ENCODE assay signal across 16 cellular contexts in genomic region chr16:84283314-84284167, GRCh38. TPM values are rescaled to one million over a fixed set of nuclear protein-coding genes. Genes with fewer than 3 reads are reported as not detected.
DNase-seq lines count a peak whose midpoint lies in the region; ATAC-seq, FAIRE-seq and TF ChIP-seq lines count a peak whose summit lies in the region.
"Had no signal": no experiment of that assay in that cellular context is flagged by ENCODE, and none has a peak within 500 bp of the region (broad histone marks: within the 10 kb centered on the region; RNA-seq: fewer than 3 reads in every experiment).

No MANE protein-coding gene starts in this region.

- BruUV-seq in K562 (replicated peaks; lab: Mats Ljungman, UMichigan) = no TSS peak

- H3K27me3 ChIP-seq in K562 (ENCODE audit: control insufficient read depth in 2 of 2, insufficient read depth in 2 of 2, low read length in 2 of 2) = peaks cover 83 to 94% of the 10 kb centered on the region in 2 experiments
- H3K27me3 ChIP-seq in iPS-20b (ENCODE audit: insufficient read depth, low read length) = no peaks in the 10 kb centered on the region
- H3K27me3 ChIP-seq in Karpas-422 (ENCODE audit: low read length) = no peaks in the 10 kb centered on the region
- H3K27me3 ChIP-seq: SJSA1 had no signal

- no peaks in the 10 kb centered on the region for H3K36me3 ChIP-seq in K562 (ENCODE audit: control insufficient read depth, insufficient read depth, low read length)
- no peaks in the 10 kb centered on the region for H3K36me3 ChIP-seq in iPS-20b (ENCODE audit: insufficient read depth, low read depth, low read length)
- no peaks in the 10 kb centered on the region for H3K36me3 ChIP-seq in Karpas-422 (ENCODE audit: insufficient read depth, low read length)
- H3K36me3 ChIP-seq: SJSA1 had no signal

- H3K79me2 ChIP-seq in K562 (ENCODE audit: control insufficient read depth, insufficient read depth, low read length) = no peaks in the 10 kb centered on the region
- no peaks in the 10 kb centered on the region for H3K79me2 ChIP-seq in Karpas-422 (ENCODE audit: low read length)

- H4K20me1 ChIP-seq in K562 (replicated peaks; ENCODE audit: control insufficient read depth, insufficient read depth, low read length) (peaks cover 15% of the 10 kb centered on the region), Karpas-422 (ENCODE audit: insufficient read depth, low read depth, low read length) (no peaks in the 10 kb centered on the region)

- no peak for ATAC-seq in K562
- no peak for ATAC-seq in activated CD8-positive, alpha-beta T cell treated with anti-CD3 and anti-CD28 coated beads for 36 hours
- no peak for ATAC-seq in HG02623 (IDR thresholded peaks at IDR 0.05; ENCODE audit: unreplicated experiment)
- ATAC-seq: activated CD8-positive, alpha-beta T cell treated with anti-CD3 and anti-CD28 coated beads, Interleukin-2, amount 10 ng/mL, durations not matched to agents 7 days and 5 days had no signal

- no peak for TF ChIP-seq RAD21 in K562 (CRISPR knock-in tag; conservative IDR thresholded peaks at IDR 0.05 in 1 of 2, IDR thresholded peaks at IDR 0.05 in 1 of 2)

- POLR2A ChIA-PET in K562 (lab: Yijun Ruan, JAX) = interaction anchor here (0.7 kb wide), 2 partner anchors 91 to 116 kb away, joined by 5 read pairs; no protein-coding TSS in a partner anchor
- POLR2A ChIA-PET in activated CD8-positive, alpha-beta T cell treated with anti-CD3 and anti-CD28 coated beads for 36 hours (lab: Charles Lee) = interaction anchor here (0.7 kb wide), 1 partner anchor 683 kb away, joined by 3 read pairs; no protein-coding TSS in a partner anchor

- H3K4me1 ChIP-seq in K562 (replicated peaks in 1 of 2; ENCODE audit: control insufficient read depth in 2 of 2, insufficient read depth in 2 of 2, low read length in 2 of 2) = no peaks in the 10 kb centered on the region
- peaks cover 9% of the 10 kb centered on the region; the same call in 1 of the 2 replicates for H3K4me1 ChIP-seq in iPS-20b (ENCODE audit: insufficient read depth, low read length)
- H3K4me1 ChIP-seq in Karpas-422 (ENCODE audit: low read length) = no peaks in the 10 kb centered on the region
- H3K4me1 ChIP-seq: Caco-2 had no signal

- CTCF ChIA-PET in K562 (lab: Yijun Ruan, JAX; ENCODE audit: low intra/inter-chr PET ratio) = no interaction called here
- CTCF ChIA-PET in activated CD8-positive, alpha-beta T cell treated with anti-CD3 and anti-CD28 coated beads for 36 hours (lab: Charles Lee) = interaction anchor here (0.9 kb wide), 1 partner anchor 97 kb away, joined by 3 read pairs; the partner anchor contains the start of gene TAF1C

- no peaks in the 10 kb centered on the region for H3K9me2 ChIP-seq in Karpas-422 (replicated peaks; ENCODE audit: insufficient read depth, low read length)

- 7% methylated on average over 25 of the region's 25 CpGs for WGBS in K562 (ENCODE audit: insufficient coverage, low coverage, missing lambda C conversion rate)

- H3K4me2 ChIP-seq in K562 (ENCODE audit: insufficient read depth, low read length) (no peak overlapping the region), Karpas-422 (ENCODE audit: low read depth, low read length, poor library complexity, severe bottlenecking) (no peak overlapping the region)

- no peak overlapping the region for H3K27ac Mint-ChIP-seq in activated CD8-positive, alpha-beta T cell treated with anti-CD3 and anti-CD28 coated beads for 36 hours
- H3K27ac Mint-ChIP-seq: activated CD8-positive, alpha-beta T cell treated with anti-CD3 and anti-CD28 coated beads, Interleukin-2, amount 10 ng/mL, durations not matched to agents 7 days and 5 days had no signal

- H3K4me3 ChIP-seq in K562 (no peak overlapping the region), iPS-20b (ENCODE audit: low read length) (no peak overlapping the region; the same call in 1 of the 2 replicates), Karpas-422 (ENCODE audit: low read length) (no peak overlapping the region)
- H3K4me3 ChIP-seq: SJSA1 had no signal

- intact Hi-C loops in K562 (cut with micrococcal nuclease) = no loop called here
- intact Hi-C loops in activated CD8-positive, alpha-beta T cell treated with anti-CD3 and anti-CD28 coated beads for 36 hours (cut with micrococcal nuclease) = loop anchor here (10.0 kb wide), 1 partner anchor 201 kb away; no protein-coding TSS in a partner anchor

- no peak overlapping the region for H3K4me3 Mint-ChIP-seq in activated CD8-positive, alpha-beta T cell treated with anti-CD3 and anti-CD28 coated beads for 36 hours
- H3K4me3 Mint-ChIP-seq: activated CD8-positive, alpha-beta T cell treated with anti-CD3 and anti-CD28 coated beads, Interleukin-2, amount 10 ng/mL, durations not matched to agents 7 days and 5 days had no signal

- TF ChIP-seq CTCF in K562 (IDR thresholded peaks at IDR 0.05 in 2 of 3, conservative IDR thresholded peaks at IDR 0.05 in 1 of 3; ENCODE audit: insufficient read depth in 2 of 3, low read depth in 1 of 3, low read length in 3 of 3) = no peak
- TF ChIP-seq CTCF in activated CD8-positive, alpha-beta T cell treated with anti-CD3 and anti-CD28 coated beads for 36 hours (IDR thresholded peaks at IDR 0.05) = no peak

- TF ChIP-seq EP300 in K562 (IDR thresholded peaks at IDR 0.05; ENCODE audit: low read length) = no peak

- TF ChIP-seq POLR2A in K562 (conservative IDR thresholded peaks at IDR 0.05) = no peak

- no peaks in the 10 kb centered on the region for H3K4me1 Mint-ChIP-seq in activated CD8-positive, alpha-beta T cell treated with anti-CD3 and anti-CD28 coated beads for 36 hours (ENCODE audit: low read depth)

- in situ Hi-C loops in K562 (cut with MboI) = loop anchor here (5.0 kb wide), 1 partner anchor 194 kb away; no protein-coding TSS in a partner anchor

- H3K36me3 Mint-ChIP-seq in activated CD8-positive, alpha-beta T cell treated with anti-CD3 and anti-CD28 coated beads for 36 hours (ENCODE audit: low read depth) = no peaks in the 10 kb centered on the region

- DNase-seq in ELF-1 (ENCODE audit: low read depth, low spot score) (peak; percentile 49), K562 (ENCODE audit: extremely low read depth in 1 of 4, low spot score in 3 of 4) (no peak), retina (peak; percentile 46), Karpas-422 (no peak), pons (ENCODE audit: low spot score) (no peak)
- DNase-seq in activated CD8-positive, alpha-beta T cell treated with anti-CD3 and anti-CD28 coated beads for 36 hours = no peak
- DNase-seq: activated CD8-positive, alpha-beta T cell treated with anti-CD3 and anti-CD28 coated beads, Interleukin-2, amount 10 ng/mL, durations not matched to agents 7 days and 5 days; activated effector memory CD4-positive, alpha-beta T cell treated with Interleukin-2 at 50 U/mL for 16 hours; effector CD8-positive, alpha-beta T cell; foreskin melanocyte had no signal

- no peaks in the 10 kb centered on the region for H3K9me3 ChIP-seq in K562 (replicated peaks; ENCODE audit: control insufficient read depth, insufficient read depth, low read depth, low read length)
- H3K9me3 ChIP-seq in iPS-20b (ENCODE audit: insufficient read depth, low read depth, low read length) = no peaks in the 10 kb centered on the region
- H3K9me3 ChIP-seq in Karpas-422 (ENCODE audit: low read length) = no peaks in the 10 kb centered on the region
- H3K9me3 ChIP-seq: Caco-2, SJSA1 had no signal

- no peaks in the 10 kb centered on the region for H3K9me1 ChIP-seq in K562 (ENCODE audit: control insufficient read depth, insufficient read depth, low read length)

- FAIRE-seq in K562 (lab: Jason Lieb, UNC) = no peak

- H3K9me3 Mint-ChIP-seq in activated CD8-positive, alpha-beta T cell treated with anti-CD3 and anti-CD28 coated beads for 36 hours = no peaks in the 10 kb centered on the region

- H3K27ac ChIP-seq in K562 (ENCODE audit: extremely low read depth, low read depth, low read length) (no peak overlapping the region), iPS-20b (ENCODE audit: low read length) (no peak overlapping the region), Karpas-422 (ENCODE audit: low read length) (no peak overlapping the region)
- H3K27ac ChIP-seq: SJSA1 had no signal

- H3K9ac ChIP-seq in K562 (ENCODE audit: insufficient read depth in 1 of 2, low read depth in 2 of 2, low read length in 2 of 2) (no peak overlapping the region), iPS-20b (ENCODE audit: low read depth, low read length) (peak overlapping the region; percentile 24; the same call in 1 of the 2 replicates), Karpas-422 (ENCODE audit: low read length) (no peak overlapping the region)

- H2AFZ ChIP-seq in K562 (ENCODE audit: low read depth, low read length) (no peak overlapping the region), Karpas-422 (ENCODE audit: low read length) (no peak overlapping the region)

- peaks cover 4% of the 10 kb centered on the region for H3K27me3 Mint-ChIP-seq in activated CD8-positive, alpha-beta T cell treated with anti-CD3 and anti-CD28 coated beads for 36 hours

RNA-seq across cellular contexts. Expression of gene WFDC1, which starts 11.1 kb away (rescaled TPM):
- not detected in 2 replicates for total RNA-seq in K562 (2011; cell fraction: chromatin; rRNA removed; ENCODE audit: low replicate concordance)
- not detected in 2 replicates for total RNA-seq in K562 (2011; cell fraction: nucleolus; rRNA removed)
- total RNA-seq in K562 (2011; cell fraction: nucleoplasm; rRNA removed) = not detected in 2 replicates
- total RNA-seq in K562 (2014; rRNA removed) (not detected in 2 replicates), K562 (2014; rRNA removed; fragmentation: Illumina TruSeq; extraction: Trizol) (not detected in 2 replicates), K562 (2015; rRNA removed; fragmentation: Illumina TruSeq; extraction: Trizol) (not detected in 2 replicates), K562 (2021) (not detected in 2 replicates)
- polyA plus RNA-seq in K562 (2011; rRNA removed) (not detected in 2 replicates), K562 (2014; fragmentation: Illumina TruSeq; extraction: Trizol) (not detected in 2 replicates), K562 (2014; fragmentation: Nextera tagmentation; extraction: Ambion mirVana) (not detected), K562 (2014; rRNA removed) (not detected in 2 replicates)
- polyA plus RNA-seq in K562 (2011; cell fraction: cytosol; rRNA removed) = not detected in 2 replicates
- polyA plus RNA-seq in K562 (2011; cell fraction: nucleus; rRNA removed) = not detected in 2 replicates
- polyA plus RNA-seq in K562 (2012) = not detected in 2 replicates
- not detected in 2 replicates for polyA minus RNA-seq in K562 (2011; rRNA and poly(A)+ RNA removed)
- polyA minus RNA-seq in K562 (2011; cell fraction: cytosol; rRNA and poly(A)+ RNA removed) = not detected in 2 replicates
- not detected in 2 replicates for polyA minus RNA-seq in K562 (2011; cell fraction: nucleus; rRNA and poly(A)+ RNA removed)
- total RNA-seq in activated CD8-positive, alpha-beta T cell treated with anti-CD3 and anti-CD28 coated beads for 36 hours = not detected
- total RNA-seq in Karpas-422 (2014; rRNA removed; shearing (Covaris generic); ENCODE audit: low replicate concordance) = not detected in 2 replicates
- total RNA-seq: activated CD8-positive, alpha-beta T cell treated with anti-CD3 and anti-CD28 coated beads, Interleukin-2, amount 10 ng/mL, durations not matched to agents 7 days and 5 days; Caco-2 had no signal
- polyA plus RNA-seq: neural cell had no signal

RNA-seq across cellular contexts. Expression of gene KCNG4, which starts 43.7 kb away (rescaled TPM):
- not detected in 2 replicates for total RNA-seq in K562 (2011; cell fraction: chromatin; rRNA removed; ENCODE audit: low replicate concordance)
- total RNA-seq in K562 (2011; cell fraction: nucleolus; rRNA removed) = not detected in 2 replicates
- total RNA-seq in K562 (2011; cell fraction: nucleoplasm; rRNA removed) = not detected in 2 replicates
- total RNA-seq in K562 (2014; rRNA removed) = not detected in 2 replicates
- not detected in 2 replicates for total RNA-seq in K562 (2014; rRNA removed; fragmentation: Illumina TruSeq; extraction: Trizol)
- total RNA-seq in K562 (2015; rRNA removed; fragmentation: Illumina TruSeq; extraction: Trizol) = not detected in 2 replicates
- total RNA-seq in K562 (2021) = not detected in 2 replicates
- polyA plus RNA-seq in K562 (2011; rRNA removed) = not detected in 2 replicates
- polyA plus RNA-seq in K562 (2011; cell fraction: cytosol; rRNA removed) = not detected in 2 replicates
- polyA plus RNA-seq in K562 (2011; cell fraction: nucleus; rRNA removed) = not detected in 2 replicates
- not detected in 2 replicates for polyA plus RNA-seq in K562 (2012)
- not detected in 2 replicates for polyA plus RNA-seq in K562 (2014; fragmentation: Illumina TruSeq; extraction: Trizol)
- polyA plus RNA-seq in K562 (2014; fragmentation: Nextera tagmentation; extraction: Ambion mirVana) = not detected
- not detected in 2 replicates for polyA plus RNA-seq in K562 (2014; rRNA removed)
- polyA minus RNA-seq in K562 (2011; rRNA and poly(A)+ RNA removed) = not detected in 2 replicates
- not detected in 2 replicates for polyA minus RNA-seq in K562 (2011; cell fraction: cytosol; rRNA and poly(A)+ RNA removed)
- not detected in 2 replicates for polyA minus RNA-seq in K562 (2011; cell fraction: nucleus; rRNA and poly(A)+ RNA removed)
- not detected for total RNA-seq in activated CD8-positive, alpha-beta T cell treated with anti-CD3 and anti-CD28 coated beads for 36 hours
- total RNA-seq in Karpas-422 (2014; rRNA removed; shearing (Covaris generic); ENCODE audit: low replicate concordance) = not detected in 2 replicates
- total RNA-seq: activated CD8-positive, alpha-beta T cell treated with anti-CD3 and anti-CD28 coated beads, Interleukin-2, amount 10 ng/mL, durations not matched to agents 7 days and 5 days; Caco-2; HT1080; SJSA1 had no signal
- polyA plus RNA-seq: neural cell had no signal

Comparison
In these comparisons a context has a peak if more than half of its experiments do, and no peak if none do; other contexts are left out.
1. DNase-seq: peak in ELF-1 (single experiment) and retina (single experiment); none in K562 (0 of 4), activated CD8-positive, alpha-beta T cell treated with anti-CD3 and anti-CD28 coated beads for 36 hours (single experiment), Karpas-422 (single experiment) and pons (single experiment).